16 cellular contexts compared by ENCODE assay signal in genomic region chr10:126425473-126426065, GRCh38.
"Had no signal": no experiment of that assay in that cellular context is flagged by ENCODE, and none has a peak within 500 bp of the region (broad histone marks: within the 10 kb centered on the region; RNA-seq: fewer than 3 reads in every experiment).

No MANE protein-coding gene starts in this region.

- H3K36me3 ChIP-seq: adrenal gland, colonic mucosa, esophagus squamous epithelium, sigmoid colon, spleen, stomach, thoracic aorta had no signal

- H3K4me3 ChIP-seq: adrenal gland, body of pancreas, colonic mucosa, esophagus squamous epithelium, psoas muscle, sigmoid colon, spleen, stomach, thoracic aorta had no signal

- H3K27me3 ChIP-seq: body of pancreas, colonic mucosa, stomach had no signal

- H3K27ac ChIP-seq: adrenal gland, body of pancreas, colonic mucosa, esophagus squamous epithelium, psoas muscle, sigmoid colon, spleen, stomach, thoracic aorta had no signal

- H3K4me1 ChIP-seq: adrenal gland, body of pancreas, colonic mucosa, psoas muscle, sigmoid colon, stomach had no signal

- DNase-seq: activated CD4-positive, alpha-beta T cell treated with anti-CD3 and anti-CD28 coated beads for 48 hours; activated CD8-positive, alpha-beta T cell treated with anti-CD3 and anti-CD28 coated beads for 36 hours; activated effector memory CD4-positive, alpha-beta T cell treated with anti-CD3 and anti-CD28 coated beads, Interleukin-2, amount 50 U/mL, for 16 hours; activated T-cell treated with anti-CD3 and anti-CD28 coated beads, Interleukin-2, amount 50 U/mL, for 4 hours; adrenal gland; body of pancreas; caudate nucleus; colonic mucosa; esophagus squamous epithelium; foreskin fibroblast; psoas muscle; sigmoid colon; spleen; stomach; T-helper 2 cell had no signal

- H3K9me3 ChIP-seq: adrenal gland, colonic mucosa had no signal
